Comparison of ENCODE assay signal across 23 cellular contexts in genomic region chr6:49151461-49151860, GRCh38.
DNase-seq lines count a peak whose midpoint lies in the region; ATAC-seq and TF ChIP-seq lines count a peak whose summit lies in the region.
"Had no signal": no experiment of that assay in that cellular context is flagged by ENCODE, and none has a peak within 500 bp of the region (broad histone marks: within the 10 kb centered on the region; RNA-seq: fewer than 3 reads in every experiment).

No MANE protein-coding gene starts in this region.

- in situ Hi-C loops in astrocyte of the spinal cord (cut with HindIII; ENCODE audit: low sequenced_read_pairs): no loop called here

- no peak for TF ChIP-seq CTCF in astrocyte of the spinal cord (IDR thresholded peaks at IDR 0.05; ENCODE audit: low read depth, low read length)
- no peak for TF ChIP-seq CTCF in foreskin keratinocyte (conservative IDR thresholded peaks at IDR 0.05)

- DNase-seq in HCEC 1CT (peak; percentile 74), astrocyte of the spinal cord (ENCODE audit: low read depth, low spot score) (peak; percentile 3), fibroblast of peridontal ligament (ENCODE audit: extremely low read depth) (peak; percentile 63), smooth muscle cell of the brain vasculature (ENCODE audit: low read depth, low spot score) (peak; percentile 17), foreskin keratinocyte (no peak)
- no peak for DNase-seq in stimulated activated CD4-positive, alpha-beta T cell treated with anti-CD3 and anti-CD28 coated beads, Interleukin-1b, Interleukin-23, amount 100 ng/mL, for 48 hours
- DNase-seq: CD4-positive, alpha-beta T cell; COR-L47; DMS 273 treated with DMSO at 0.1 percent for 48 hours; DMS79 treated with DMSO at 0.1 percent for 48 hours; Karpas-422; NCI-H1417; NCI-H1694 treated with DMSO at 0.1 percent for 48 hours; NCI-H2081 treated with DMSO at 0.1 percent for 48 hours; NCI-H2171 treated with DMSO at 0.1 percent for 48 hours; NCI-H446; NCI-H526 had no signal

- no peak overlapping the region for H3K27ac ChIP-seq in foreskin keratinocyte
- H3K27ac ChIP-seq: A549, BLaER1, SJSA1 had no signal

- H3K27me3 ChIP-seq in foreskin keratinocyte: no peaks in the 10 kb centered on the region
- H3K27me3 ChIP-seq: BLaER1, SJSA1 had no signal

- ATAC-seq in GM18511 (IDR thresholded peaks at IDR 0.05; ENCODE audit: unreplicated experiment) (no peak), foreskin keratinocyte (no peak)
- ATAC-seq: A549, Right ventricle myocardium inferior had no signal

- H3K4me1 ChIP-seq in foreskin keratinocyte: no peaks in the 10 kb centered on the region
- H3K4me1 ChIP-seq: A549, BLaER1, SJSA1 had no signal

- no peak overlapping the region for H3K4me3 ChIP-seq in astrocyte of the spinal cord (ENCODE audit: low read depth, low read length)
- H3K4me3 ChIP-seq: A549, BLaER1, GM12878, SJSA1 had no signal

Comparison
In these comparisons a context has a peak if more than half of its experiments do, and no peak if none do; other contexts are left out.
1. DNase-seq: peak in HCEC 1CT (single experiment), astrocyte of the spinal cord (single experiment), fibroblast of peridontal ligament (single experiment) and smooth muscle cell of the brain vasculature (single experiment); none in stimulated activated CD4-positive, alpha-beta T cell treated with anti-CD3 and anti-CD28 coated beads, Interleukin-1b, Interleukin-23, amount 100 ng/mL, for 48 hours (single experiment) and foreskin keratinocyte (0 of 2).